In the genomic region with DNA sequence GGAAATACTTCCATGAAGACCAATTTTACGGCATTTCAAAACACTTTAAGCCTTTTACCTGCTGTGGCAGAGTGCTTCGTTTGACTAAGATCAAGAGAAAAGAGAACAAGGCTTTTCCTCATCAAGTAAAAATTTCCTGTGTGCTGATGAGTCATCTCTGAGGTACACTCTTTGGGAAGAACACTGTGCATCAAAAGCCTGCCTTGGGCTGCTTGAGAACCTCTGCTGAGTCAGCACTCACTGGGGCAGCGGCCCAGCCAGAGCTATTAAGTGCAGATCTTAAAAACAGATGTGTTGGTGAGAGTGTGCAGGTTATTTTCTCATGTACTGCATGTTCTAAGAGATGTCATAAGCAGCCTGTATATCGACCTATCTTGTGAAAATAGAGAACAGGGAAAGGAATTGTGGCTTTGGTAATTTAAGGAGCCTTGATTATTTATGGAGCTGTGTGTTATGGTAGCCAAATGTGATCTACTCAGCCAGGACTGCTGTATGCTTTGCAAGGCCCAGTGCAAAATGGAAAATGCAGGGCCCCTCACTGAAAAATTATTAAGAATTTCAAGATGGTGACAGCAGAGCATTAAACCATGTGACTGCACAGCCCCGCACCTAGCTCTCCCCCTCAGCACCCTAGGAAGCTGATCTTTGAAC, we compare ENCODE assay signal across 1 cellular context.
A peak's percentile ranks its signal among the peaks of the same experiment; 100 is the strongest.
TF ChIP-seq lines count a peak whose summit lies in the region.

No MANE protein-coding gene starts in this region.

TF ChIP-seq in K562, 482 proteins besides CTCF, POLR2A, EP300 and RAD21 (continued from another document and continues in another):
- TF ChIP-seq, protein P1, sequence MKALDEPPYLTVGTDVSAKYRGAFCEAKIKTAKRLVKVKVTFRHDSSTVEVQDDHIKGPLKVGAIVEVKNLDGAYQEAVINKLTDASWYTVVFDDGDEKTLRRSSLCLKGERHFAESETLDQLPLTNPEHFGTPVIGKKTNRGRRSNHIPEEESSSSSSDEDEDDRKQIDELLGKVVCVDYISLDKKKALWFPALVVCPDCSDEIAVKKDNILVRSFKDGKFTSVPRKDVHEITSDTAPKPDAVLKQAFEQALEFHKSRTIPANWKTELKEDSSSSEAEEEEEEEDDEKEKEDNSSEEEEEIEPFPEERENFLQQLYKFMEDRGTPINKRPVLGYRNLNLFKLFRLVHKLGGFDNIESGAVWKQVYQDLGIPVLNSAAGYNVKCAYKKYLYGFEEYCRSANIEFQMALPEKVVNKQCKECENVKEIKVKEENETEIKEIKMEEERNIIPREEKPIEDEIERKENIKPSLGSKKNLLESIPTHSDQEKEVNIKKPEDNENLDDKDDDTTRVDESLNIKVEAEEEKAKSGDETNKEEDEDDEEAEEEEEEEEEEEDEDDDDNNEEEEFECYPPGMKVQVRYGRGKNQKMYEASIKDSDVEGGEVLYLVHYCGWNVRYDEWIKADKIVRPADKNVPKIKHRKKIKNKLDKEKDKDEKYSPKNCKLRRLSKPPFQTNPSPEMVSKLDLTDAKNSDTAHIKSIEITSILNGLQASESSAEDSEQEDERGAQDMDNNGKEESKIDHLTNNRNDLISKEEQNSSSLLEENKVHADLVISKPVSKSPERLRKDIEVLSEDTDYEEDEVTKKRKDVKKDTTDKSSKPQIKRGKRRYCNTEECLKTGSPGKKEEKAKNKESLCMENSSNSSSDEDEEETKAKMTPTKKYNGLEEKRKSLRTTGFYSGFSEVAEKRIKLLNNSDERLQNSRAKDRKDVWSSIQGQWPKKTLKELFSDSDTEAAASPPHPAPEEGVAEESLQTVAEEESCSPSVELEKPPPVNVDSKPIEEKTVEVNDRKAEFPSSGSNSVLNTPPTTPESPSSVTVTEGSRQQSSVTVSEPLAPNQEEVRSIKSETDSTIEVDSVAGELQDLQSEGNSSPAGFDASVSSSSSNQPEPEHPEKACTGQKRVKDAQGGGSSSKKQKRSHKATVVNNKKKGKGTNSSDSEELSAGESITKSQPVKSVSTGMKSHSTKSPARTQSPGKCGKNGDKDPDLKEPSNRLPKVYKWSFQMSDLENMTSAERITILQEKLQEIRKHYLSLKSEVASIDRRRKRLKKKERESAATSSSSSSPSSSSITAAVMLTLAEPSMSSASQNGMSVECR (CRISPR knock-in tag; IDR thresholded peaks at IDR 0.05) = no peak
- TF ChIP-seq FOXJ2 (tag; IDR thresholded peaks at IDR 0.05) (peak; percentile 45; the same call in 1 of the 2 replicates), ZNF174 (CRISPR knock-in tag; IDR thresholded peaks at IDR 0.05) (no peak), FOXK1 (CRISPR knock-in tag; IDR thresholded peaks at IDR 0.05; ENCODE audit: borderline replicate concordance) (no peak), ZNF551 (CRISPR knock-in tag; IDR thresholded peaks at IDR 0.05) (no peak), ZZZ3 (IDR thresholded peaks at IDR 0.05) (no peak), ZNF75A (CRISPR knock-in tag; IDR thresholded peaks at IDR 0.05) (no peak), CREBBP (IDR thresholded peaks at IDR 0.05; ENCODE audit: low read depth, low read length) (no peak), RB1 (IDR thresholded peaks at IDR 0.05; ENCODE audit: low read depth) (0 out of 2 replicates have a peak, but pooled peaks have one; percentile 33), YBX1 (IDR thresholded peaks at IDR 0.05) (no peak), ZNF24 (IDR thresholded peaks at IDR 0.05) (no peak), TEAD4 (IDR thresholded peaks at IDR 0.05; ENCODE audit: low read length) (peak; percentile 42; the same call in 1 of the 2 replicates), TEAD4 (CRISPR knock-in tag; IDR thresholded peaks at IDR 0.05; ENCODE audit: borderline replicate concordance) (no peak), ZNF311 (CRISPR knock-in tag; IDR thresholded peaks at IDR 0.05) (no peak), ASH1L (IDR thresholded peaks at IDR 0.05; ENCODE audit: borderline replicate concordance, low read depth, partially characterized antibody) (no peak), ZNF431 (CRISPR knock-in tag; IDR thresholded peaks at IDR 0.05) (no peak), ARID1B (IDR thresholded peaks at IDR 0.05) (peak; percentile 75), HLTF (IDR thresholded peaks at IDR 0.05) (no peak), CHD1 (IDR thresholded peaks at IDR 0.05; ENCODE audit: low read length) (no peak), ZKSCAN8 (CRISPR knock-in tag; IDR thresholded peaks at IDR 0.05) (no peak), ATF7 (IDR thresholded peaks at IDR 0.05) (peak; percentile 60; the same call in 1 of the 2 replicates), JUN (IDR thresholded peaks at IDR 0.05; ENCODE audit: borderline replicate concordance, low read depth, low read length) (peak; percentile 92), JUN (CRISPR knock-in tag; IDR thresholded peaks at IDR 0.05; ENCODE audit: borderline replicate concordance) (no peak), IFI16 (CRISPR knock-in tag; IDR thresholded peaks at IDR 0.05) (no peak), ZNF57 (CRISPR knock-in tag; IDR thresholded peaks at IDR 0.05) (no peak), KAT2B (IDR thresholded peaks at IDR 0.05; ENCODE audit: low read depth, low read length) (no peak), CBFA2T3 (IDR thresholded peaks at IDR 0.05) (0 out of 2 replicates have a peak, but pooled peaks have one; percentile 31), KDM4B (IDR thresholded peaks at IDR 0.05; ENCODE audit: borderline replicate concordance in 2 of 2, low read depth in 1 of 2) (no peak), LCOR (CRISPR knock-in tag; IDR thresholded peaks at IDR 0.05) (peak; percentile 76; the same call in 1 of the 2 replicates), MECOM (CRISPR knock-in tag; IDR thresholded peaks at IDR 0.05) (no peak)
- TF ChIP-seq, protein P2, sequence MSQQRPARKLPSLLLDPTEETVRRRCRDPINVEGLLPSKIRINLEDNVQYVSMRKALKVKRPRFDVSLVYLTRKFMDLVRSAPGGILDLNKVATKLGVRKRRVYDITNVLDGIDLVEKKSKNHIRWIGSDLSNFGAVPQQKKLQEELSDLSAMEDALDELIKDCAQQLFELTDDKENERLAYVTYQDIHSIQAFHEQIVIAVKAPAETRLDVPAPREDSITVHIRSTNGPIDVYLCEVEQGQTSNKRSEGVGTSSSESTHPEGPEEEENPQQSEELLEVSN (IDR thresholded peaks at IDR 0.05; ENCODE audit: borderline replicate concordance in 1 of 2, extremely low read depth in 1 of 2, insufficient read depth in 1 of 2, insufficient read length in 1 of 2, low read depth in 1 of 2, low read length in 1 of 2, poor library complexity in 1 of 2, severe bottlenecking in 1 of 2) = no peak
- TF ChIP-seq, protein P3, sequence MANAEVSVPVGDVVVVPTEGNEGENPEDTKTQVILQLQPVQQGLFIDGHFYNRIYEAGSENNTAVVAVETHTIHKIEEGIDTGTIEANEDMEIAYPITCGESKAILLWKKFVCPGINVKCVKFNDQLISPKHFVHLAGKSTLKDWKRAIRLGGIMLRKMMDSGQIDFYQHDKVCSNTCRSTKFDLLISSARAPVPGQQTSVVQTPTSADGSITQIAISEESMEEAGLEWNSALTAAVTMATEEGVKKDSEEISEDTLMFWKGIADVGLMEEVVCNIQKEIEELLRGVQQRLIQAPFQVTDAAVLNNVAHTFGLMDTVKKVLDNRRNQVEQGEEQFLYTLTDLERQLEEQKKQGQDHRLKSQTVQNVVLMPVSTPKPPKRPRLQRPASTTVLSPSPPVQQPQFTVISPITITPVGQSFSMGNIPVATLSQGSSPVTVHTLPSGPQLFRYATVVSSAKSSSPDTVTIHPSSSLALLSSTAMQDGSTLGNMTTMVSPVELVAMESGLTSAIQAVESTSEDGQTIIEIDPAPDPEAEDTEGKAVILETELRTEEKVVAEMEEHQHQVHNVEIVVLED (CRISPR knock-in tag; IDR thresholded peaks at IDR 0.05) = no peak
- TF ChIP-seq, protein P4, sequence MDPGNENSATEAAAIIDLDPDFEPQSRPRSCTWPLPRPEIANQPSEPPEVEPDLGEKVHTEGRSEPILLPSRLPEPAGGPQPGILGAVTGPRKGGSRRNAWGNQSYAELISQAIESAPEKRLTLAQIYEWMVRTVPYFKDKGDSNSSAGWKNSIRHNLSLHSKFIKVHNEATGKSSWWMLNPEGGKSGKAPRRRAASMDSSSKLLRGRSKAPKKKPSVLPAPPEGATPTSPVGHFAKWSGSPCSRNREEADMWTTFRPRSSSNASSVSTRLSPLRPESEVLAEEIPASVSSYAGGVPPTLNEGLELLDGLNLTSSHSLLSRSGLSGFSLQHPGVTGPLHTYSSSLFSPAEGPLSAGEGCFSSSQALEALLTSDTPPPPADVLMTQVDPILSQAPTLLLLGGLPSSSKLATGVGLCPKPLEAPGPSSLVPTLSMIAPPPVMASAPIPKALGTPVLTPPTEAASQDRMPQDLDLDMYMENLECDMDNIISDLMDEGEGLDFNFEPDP (CRISPR knock-in tag; IDR thresholded peaks at IDR 0.05) = no peak
- TF ChIP-seq, protein P5, sequence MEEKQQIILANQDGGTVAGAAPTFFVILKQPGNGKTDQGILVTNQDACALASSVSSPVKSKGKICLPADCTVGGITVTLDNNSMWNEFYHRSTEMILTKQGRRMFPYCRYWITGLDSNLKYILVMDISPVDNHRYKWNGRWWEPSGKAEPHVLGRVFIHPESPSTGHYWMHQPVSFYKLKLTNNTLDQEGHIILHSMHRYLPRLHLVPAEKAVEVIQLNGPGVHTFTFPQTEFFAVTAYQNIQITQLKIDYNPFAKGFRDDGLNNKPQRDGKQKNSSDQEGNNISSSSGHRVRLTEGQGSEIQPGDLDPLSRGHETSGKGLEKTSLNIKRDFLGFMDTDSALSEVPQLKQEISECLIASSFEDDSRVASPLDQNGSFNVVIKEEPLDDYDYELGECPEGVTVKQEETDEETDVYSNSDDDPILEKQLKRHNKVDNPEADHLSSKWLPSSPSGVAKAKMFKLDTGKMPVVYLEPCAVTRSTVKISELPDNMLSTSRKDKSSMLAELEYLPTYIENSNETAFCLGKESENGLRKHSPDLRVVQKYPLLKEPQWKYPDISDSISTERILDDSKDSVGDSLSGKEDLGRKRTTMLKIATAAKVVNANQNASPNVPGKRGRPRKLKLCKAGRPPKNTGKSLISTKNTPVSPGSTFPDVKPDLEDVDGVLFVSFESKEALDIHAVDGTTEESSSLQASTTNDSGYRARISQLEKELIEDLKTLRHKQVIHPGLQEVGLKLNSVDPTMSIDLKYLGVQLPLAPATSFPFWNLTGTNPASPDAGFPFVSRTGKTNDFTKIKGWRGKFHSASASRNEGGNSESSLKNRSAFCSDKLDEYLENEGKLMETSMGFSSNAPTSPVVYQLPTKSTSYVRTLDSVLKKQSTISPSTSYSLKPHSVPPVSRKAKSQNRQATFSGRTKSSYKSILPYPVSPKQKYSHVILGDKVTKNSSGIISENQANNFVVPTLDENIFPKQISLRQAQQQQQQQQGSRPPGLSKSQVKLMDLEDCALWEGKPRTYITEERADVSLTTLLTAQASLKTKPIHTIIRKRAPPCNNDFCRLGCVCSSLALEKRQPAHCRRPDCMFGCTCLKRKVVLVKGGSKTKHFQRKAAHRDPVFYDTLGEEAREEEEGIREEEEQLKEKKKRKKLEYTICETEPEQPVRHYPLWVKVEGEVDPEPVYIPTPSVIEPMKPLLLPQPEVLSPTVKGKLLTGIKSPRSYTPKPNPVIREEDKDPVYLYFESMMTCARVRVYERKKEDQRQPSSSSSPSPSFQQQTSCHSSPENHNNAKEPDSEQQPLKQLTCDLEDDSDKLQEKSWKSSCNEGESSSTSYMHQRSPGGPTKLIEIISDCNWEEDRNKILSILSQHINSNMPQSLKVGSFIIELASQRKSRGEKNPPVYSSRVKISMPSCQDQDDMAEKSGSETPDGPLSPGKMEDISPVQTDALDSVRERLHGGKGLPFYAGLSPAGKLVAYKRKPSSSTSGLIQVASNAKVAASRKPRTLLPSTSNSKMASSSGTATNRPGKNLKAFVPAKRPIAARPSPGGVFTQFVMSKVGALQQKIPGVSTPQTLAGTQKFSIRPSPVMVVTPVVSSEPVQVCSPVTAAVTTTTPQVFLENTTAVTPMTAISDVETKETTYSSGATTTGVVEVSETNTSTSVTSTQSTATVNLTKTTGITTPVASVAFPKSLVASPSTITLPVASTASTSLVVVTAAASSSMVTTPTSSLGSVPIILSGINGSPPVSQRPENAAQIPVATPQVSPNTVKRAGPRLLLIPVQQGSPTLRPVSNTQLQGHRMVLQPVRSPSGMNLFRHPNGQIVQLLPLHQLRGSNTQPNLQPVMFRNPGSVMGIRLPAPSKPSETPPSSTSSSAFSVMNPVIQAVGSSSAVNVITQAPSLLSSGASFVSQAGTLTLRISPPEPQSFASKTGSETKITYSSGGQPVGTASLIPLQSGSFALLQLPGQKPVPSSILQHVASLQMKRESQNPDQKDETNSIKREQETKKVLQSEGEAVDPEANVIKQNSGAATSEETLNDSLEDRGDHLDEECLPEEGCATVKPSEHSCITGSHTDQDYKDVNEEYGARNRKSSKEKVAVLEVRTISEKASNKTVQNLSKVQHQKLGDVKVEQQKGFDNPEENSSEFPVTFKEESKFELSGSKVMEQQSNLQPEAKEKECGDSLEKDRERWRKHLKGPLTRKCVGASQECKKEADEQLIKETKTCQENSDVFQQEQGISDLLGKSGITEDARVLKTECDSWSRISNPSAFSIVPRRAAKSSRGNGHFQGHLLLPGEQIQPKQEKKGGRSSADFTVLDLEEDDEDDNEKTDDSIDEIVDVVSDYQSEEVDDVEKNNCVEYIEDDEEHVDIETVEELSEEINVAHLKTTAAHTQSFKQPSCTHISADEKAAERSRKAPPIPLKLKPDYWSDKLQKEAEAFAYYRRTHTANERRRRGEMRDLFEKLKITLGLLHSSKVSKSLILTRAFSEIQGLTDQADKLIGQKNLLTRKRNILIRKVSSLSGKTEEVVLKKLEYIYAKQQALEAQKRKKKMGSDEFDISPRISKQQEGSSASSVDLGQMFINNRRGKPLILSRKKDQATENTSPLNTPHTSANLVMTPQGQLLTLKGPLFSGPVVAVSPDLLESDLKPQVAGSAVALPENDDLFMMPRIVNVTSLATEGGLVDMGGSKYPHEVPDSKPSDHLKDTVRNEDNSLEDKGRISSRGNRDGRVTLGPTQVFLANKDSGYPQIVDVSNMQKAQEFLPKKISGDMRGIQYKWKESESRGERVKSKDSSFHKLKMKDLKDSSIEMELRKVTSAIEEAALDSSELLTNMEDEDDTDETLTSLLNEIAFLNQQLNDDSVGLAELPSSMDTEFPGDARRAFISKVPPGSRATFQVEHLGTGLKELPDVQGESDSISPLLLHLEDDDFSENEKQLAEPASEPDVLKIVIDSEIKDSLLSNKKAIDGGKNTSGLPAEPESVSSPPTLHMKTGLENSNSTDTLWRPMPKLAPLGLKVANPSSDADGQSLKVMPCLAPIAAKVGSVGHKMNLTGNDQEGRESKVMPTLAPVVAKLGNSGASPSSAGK (IDR thresholded peaks at IDR 0.05) = no peak
- TF ChIP-seq, protein P6, sequence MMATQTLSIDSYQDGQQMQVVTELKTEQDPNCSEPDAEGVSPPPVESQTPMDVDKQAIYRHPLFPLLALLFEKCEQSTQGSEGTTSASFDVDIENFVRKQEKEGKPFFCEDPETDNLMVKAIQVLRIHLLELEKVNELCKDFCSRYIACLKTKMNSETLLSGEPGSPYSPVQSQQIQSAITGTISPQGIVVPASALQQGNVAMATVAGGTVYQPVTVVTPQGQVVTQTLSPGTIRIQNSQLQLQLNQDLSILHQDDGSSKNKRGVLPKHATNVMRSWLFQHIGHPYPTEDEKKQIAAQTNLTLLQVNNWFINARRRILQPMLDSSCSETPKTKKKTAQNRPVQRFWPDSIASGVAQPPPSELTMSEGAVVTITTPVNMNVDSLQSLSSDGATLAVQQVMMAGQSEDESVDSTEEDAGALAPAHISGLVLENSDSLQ (IDR thresholded peaks at IDR 0.05) = no peak
- TF ChIP-seq, protein P7, sequence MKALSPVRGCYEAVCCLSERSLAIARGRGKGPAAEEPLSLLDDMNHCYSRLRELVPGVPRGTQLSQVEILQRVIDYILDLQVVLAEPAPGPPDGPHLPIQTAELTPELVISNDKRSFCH (CRISPR knock-in tag; IDR thresholded peaks at IDR 0.05) = no peak
- TF ChIP-seq, protein P7 (tag; IDR thresholded peaks at IDR 0.05) = no peak
